ENCODE assay signal across 1 cellular context in the genomic region with DNA sequence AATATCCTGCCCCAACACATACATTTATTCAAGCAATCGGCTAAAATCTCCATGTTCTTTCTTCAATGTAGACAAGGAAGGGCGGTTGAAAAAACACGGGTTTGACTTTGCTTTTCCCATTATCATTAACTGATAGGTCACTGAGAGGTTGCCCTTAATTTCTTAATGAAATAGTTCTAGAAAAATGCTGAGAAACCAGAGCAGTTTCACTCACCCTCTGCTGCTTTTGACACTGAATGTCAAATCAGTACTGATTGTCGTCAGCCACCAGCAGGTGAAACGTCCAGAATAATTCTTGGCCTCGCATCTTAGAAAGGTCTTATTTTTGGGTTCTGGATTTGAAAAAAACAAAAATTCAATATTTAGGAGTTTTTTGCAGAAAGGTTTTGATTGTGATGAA.
TF ChIP-seq lines count a peak whose summit lies in the region.

No MANE protein-coding gene starts in this region.

TF ChIP-seq in GM23338, 12 proteins besides CTCF, POLR2A, EP300 and RAD21 (continued from another document):
- TF ChIP-seq, protein P1, sequence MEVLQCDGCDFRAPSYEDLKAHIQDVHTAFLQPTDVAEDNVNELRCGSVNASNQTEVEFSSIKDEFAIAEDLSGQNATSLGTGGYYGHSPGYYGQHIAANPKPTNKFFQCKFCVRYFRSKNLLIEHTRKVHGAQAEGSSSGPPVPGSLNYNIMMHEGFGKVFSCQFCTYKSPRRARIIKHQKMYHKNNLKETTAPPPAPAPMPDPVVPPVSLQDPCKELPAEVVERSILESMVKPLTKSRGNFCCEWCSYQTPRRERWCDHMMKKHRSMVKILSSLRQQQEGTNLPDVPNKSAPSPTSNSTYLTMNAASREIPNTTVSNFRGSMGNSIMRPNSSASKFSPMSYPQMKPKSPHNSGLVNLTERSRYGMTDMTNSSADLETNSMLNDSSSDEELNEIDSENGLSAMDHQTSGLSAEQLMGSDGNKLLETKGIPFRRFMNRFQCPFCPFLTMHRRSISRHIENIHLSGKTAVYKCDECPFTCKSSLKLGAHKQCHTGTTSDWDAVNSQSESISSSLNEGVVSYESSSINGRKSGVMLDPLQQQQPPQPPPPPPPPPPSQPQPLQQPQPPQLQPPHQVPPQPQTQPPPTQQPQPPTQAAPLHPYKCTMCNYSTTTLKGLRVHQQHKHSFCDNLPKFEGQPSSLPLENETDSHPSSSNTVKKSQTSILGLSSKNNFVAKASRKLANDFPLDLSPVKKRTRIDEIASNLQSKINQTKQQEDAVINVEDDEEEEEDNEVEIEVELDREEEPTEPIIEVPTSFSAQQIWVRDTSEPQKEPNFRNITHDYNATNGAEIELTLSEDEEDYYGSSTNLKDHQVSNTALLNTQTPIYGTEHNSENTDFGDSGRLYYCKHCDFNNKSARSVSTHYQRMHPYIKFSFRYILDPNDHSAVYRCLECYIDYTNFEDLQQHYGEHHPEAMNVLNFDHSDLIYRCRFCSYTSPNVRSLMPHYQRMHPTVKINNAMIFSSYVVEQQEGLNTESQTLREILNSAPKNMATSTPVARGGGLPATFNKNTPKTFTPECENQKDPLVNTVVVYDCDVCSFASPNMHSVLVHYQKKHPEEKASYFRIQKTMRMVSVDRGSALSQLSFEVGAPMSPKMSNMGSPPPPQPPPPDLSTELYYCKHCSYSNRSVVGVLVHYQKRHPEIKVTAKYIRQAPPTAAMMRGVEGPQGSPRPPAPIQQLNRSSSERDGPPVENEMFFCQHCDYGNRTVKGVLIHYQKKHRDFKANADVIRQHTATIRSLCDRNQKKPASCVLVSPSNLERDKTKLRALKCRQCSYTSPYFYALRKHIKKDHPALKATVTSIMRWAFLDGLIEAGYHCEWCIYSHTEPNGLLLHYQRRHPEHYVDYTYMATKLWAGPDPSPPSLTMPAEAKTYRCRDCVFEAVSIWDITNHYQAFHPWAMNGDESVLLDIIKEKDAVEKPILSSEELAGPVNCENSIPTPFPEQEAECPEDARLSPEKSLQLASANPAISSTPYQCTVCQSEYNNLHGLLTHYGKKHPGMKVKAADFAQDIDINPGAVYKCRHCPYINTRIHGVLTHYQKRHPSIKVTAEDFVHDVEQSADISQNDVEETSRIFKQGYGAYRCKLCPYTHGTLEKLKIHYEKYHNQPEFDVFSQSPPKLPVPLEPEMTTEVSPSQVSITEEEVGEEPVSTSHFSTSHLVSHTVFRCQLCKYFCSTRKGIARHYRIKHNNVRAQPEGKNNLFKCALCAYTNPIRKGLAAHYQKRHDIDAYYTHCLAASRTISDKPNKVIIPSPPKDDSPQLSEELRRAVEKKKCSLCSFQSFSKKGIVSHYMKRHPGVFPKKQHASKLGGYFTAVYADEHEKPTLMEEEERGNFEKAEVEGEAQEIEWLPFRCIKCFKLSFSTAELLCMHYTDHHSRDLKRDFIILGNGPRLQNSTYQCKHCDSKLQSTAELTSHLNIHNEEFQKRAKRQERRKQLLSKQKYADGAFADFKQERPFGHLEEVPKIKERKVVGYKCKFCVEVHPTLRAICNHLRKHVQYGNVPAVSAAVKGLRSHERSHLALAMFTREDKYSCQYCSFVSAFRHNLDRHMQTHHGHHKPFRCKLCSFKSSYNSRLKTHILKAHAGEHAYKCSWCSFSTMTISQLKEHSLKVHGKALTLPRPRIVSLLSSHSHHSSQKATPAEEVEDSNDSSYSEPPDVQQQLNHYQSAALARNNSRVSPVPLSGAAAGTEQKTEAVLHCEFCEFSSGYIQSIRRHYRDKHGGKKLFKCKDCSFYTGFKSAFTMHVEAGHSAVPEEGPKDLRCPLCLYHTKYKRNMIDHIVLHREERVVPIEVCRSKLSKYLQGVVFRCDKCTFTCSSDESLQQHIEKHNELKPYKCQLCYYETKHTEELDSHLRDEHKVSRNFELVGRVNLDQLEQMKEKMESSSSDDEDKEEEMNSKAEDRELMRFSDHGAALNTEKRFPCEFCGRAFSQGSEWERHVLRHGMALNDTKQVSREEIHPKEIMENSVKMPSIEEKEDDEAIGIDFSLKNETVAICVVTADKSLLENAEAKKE (CRISPR knock-in tag; IDR thresholded peaks at IDR 0.05) = no peak
- TF ChIP-seq, protein P2, sequence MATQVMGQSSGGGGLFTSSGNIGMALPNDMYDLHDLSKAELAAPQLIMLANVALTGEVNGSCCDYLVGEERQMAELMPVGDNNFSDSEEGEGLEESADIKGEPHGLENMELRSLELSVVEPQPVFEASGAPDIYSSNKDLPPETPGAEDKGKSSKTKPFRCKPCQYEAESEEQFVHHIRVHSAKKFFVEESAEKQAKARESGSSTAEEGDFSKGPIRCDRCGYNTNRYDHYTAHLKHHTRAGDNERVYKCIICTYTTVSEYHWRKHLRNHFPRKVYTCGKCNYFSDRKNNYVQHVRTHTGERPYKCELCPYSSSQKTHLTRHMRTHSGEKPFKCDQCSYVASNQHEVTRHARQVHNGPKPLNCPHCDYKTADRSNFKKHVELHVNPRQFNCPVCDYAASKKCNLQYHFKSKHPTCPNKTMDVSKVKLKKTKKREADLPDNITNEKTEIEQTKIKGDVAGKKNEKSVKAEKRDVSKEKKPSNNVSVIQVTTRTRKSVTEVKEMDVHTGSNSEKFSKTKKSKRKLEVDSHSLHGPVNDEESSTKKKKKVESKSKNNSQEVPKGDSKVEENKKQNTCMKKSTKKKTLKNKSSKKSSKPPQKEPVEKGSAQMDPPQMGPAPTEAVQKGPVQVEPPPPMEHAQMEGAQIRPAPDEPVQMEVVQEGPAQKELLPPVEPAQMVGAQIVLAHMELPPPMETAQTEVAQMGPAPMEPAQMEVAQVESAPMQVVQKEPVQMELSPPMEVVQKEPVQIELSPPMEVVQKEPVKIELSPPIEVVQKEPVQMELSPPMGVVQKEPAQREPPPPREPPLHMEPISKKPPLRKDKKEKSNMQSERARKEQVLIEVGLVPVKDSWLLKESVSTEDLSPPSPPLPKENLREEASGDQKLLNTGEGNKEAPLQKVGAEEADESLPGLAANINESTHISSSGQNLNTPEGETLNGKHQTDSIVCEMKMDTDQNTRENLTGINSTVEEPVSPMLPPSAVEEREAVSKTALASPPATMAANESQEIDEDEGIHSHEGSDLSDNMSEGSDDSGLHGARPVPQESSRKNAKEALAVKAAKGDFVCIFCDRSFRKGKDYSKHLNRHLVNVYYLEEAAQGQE (IDR thresholded peaks at IDR 0.05; ENCODE audit: unreplicated experiment) = no peak
